1 cellular context compared by ENCODE assay signal in the genomic region with DNA sequence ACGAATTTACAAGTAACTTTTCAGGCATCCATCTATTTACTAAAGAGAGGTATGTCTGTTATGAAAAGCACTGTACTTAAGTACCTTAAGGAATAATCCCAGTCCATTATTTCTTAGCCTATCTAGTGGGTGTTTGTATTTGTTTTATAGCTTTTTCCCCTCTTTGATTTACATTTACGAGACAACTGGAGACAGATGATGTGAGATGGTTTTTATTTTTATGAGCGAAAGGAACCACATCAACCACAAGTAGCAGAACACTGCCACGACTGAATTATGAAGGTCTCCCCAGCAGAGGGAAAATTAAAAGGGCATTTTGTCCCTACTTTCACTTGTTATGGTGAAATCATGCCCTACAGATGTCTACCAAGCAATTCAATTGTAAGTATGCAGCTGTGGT.
TF ChIP-seq lines count a peak whose summit lies in the region.

No MANE protein-coding gene starts in this region.

TF ChIP-seq in HEK293, 187 proteins besides CTCF, POLR2A, EP300 and RAD21 (continued from another document and continues in another):
- TF ChIP-seq, protein P1, sequence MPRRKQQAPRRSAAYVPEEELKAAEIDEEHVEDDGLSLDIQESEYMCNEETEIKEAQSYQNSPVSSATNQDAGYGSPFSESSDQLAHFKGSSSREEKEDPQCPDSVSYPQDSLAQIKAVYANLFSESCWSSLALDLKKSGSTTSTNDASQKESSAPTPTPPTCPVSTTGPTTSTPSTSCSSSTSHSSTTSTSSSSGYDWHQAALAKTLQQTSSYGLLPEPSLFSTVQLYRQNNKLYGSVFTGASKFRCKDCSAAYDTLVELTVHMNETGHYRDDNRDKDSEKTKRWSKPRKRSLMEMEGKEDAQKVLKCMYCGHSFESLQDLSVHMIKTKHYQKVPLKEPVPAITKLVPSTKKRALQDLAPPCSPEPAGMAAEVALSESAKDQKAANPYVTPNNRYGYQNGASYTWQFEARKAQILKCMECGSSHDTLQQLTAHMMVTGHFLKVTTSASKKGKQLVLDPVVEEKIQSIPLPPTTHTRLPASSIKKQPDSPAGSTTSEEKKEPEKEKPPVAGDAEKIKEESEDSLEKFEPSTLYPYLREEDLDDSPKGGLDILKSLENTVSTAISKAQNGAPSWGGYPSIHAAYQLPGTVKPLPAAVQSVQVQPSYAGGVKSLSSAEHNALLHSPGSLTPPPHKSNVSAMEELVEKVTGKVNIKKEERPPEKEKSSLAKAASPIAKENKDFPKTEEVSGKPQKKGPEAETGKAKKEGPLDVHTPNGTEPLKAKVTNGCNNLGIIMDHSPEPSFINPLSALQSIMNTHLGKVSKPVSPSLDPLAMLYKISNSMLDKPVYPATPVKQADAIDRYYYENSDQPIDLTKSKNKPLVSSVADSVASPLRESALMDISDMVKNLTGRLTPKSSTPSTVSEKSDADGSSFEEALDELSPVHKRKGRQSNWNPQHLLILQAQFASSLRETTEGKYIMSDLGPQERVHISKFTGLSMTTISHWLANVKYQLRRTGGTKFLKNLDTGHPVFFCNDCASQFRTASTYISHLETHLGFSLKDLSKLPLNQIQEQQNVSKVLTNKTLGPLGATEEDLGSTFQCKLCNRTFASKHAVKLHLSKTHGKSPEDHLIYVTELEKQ (tag by site-specific recombination; IDR thresholded peaks at IDR 0.05; ENCODE audit: borderline replicate concordance): peak; percentile 85
- TF ChIP-seq ZBTB26 (tag by site-specific recombination; optimal IDR thresholded peaks at IDR 0.05) (no peak), ZNF214 (tag by site-specific recombination; IDR thresholded peaks at IDR 0.05; ENCODE audit: borderline replicate concordance) (no peak), HOXA7 (CRISPR knock-in tag; IDR thresholded peaks at IDR 0.05; ENCODE audit: borderline replicate concordance) (no peak), IKZF3 (tag by site-specific recombination; IDR thresholded peaks at IDR 0.05) (peak; percentile 95), ZSCAN30 (tag by site-specific recombination; IDR thresholded peaks at IDR 0.05) (peak; percentile 89), ZNF138 (tag by site-specific recombination; IDR thresholded peaks at IDR 0.05; ENCODE audit: borderline replicate concordance) (no peak), GLI4 (tag by site-specific recombination; IDR thresholded peaks at IDR 0.05) (no peak), OVOL3 (tag by site-specific recombination; IDR thresholded peaks at IDR 0.05) (peak; percentile 91; the same call in 1 of the 2 replicates), TRIM28 (IDR thresholded peaks at IDR 0.05; ENCODE audit: borderline replicate concordance, low read length) (no peak), ZNF292 (tag by site-specific recombination; IDR thresholded peaks at IDR 0.05; ENCODE audit: borderline replicate concordance, low read depth) (no peak), KLF16 (tag by site-specific recombination; IDR thresholded peaks at IDR 0.05) (peak; percentile 70), ZSCAN5A (tag by site-specific recombination; IDR thresholded peaks at IDR 0.05) (no peak), ZBTB17 (tag by site-specific recombination; IDR thresholded peaks at IDR 0.05) (peak; percentile 44; the same call in 1 of the 2 replicates), ZNF610 (tag by site-specific recombination; IDR thresholded peaks at IDR 0.05; ENCODE audit: borderline replicate concordance) (peak; percentile 81; the same call in 1 of the 2 replicates), ZSCAN16 (tag by site-specific recombination; IDR thresholded peaks at IDR 0.05) (no peak), ZNF777 (tag by site-specific recombination; IDR thresholded peaks at IDR 0.05; ENCODE audit: borderline replicate concordance) (no peak), ZNF121 (tag by site-specific recombination; IDR thresholded peaks at IDR 0.05) (no peak), ZNF274 (IDR thresholded peaks at IDR 0.05; ENCODE audit: low read length) (no peak), ZNF274 (tag by site-specific recombination; IDR thresholded peaks at IDR 0.05; ENCODE audit: borderline replicate concordance) (no peak), ZSCAN23 (tag by site-specific recombination; IDR thresholded peaks at IDR 0.05) (no peak), ZNF18 (tag by site-specific recombination; IDR thresholded peaks at IDR 0.05) (peak; percentile 85), PBX3 (CRISPR knock-in tag; IDR thresholded peaks at IDR 0.05) (no peak), ZIC2 (tag by site-specific recombination; IDR thresholded peaks at IDR 0.05) (no peak), ZNF544 (tag by site-specific recombination; IDR thresholded peaks at IDR 0.05) (no peak), ZNF837 (tag by site-specific recombination; IDR thresholded peaks at IDR 0.05) (no peak), ZNF366 (tag by site-specific recombination; conservative IDR thresholded peaks at IDR 0.05) (peak; percentile 83), INSM2 (tag by site-specific recombination; IDR thresholded peaks at IDR 0.05) (no peak), ZNF654 (tag by site-specific recombination; IDR thresholded peaks at IDR 0.05; ENCODE audit: low read depth) (no peak), ZNF660 (tag by site-specific recombination; IDR thresholded peaks at IDR 0.05) (no peak), GFI1B (tag by site-specific recombination; IDR thresholded peaks at IDR 0.05) (peak; percentile 93), ZNF621 (tag by site-specific recombination; IDR thresholded peaks at IDR 0.05) (no peak), PRDM4 (tag by site-specific recombination; IDR thresholded peaks at IDR 0.05) (peak; percentile 96), ZNF341 (tag by site-specific recombination; IDR thresholded peaks at IDR 0.05; ENCODE audit: low read depth) (no peak), ZNF596 (tag by site-specific recombination; IDR thresholded peaks at IDR 0.05) (no peak), ZNF211 (tag by site-specific recombination; IDR thresholded peaks at IDR 0.05; ENCODE audit: low read depth) (no peak), ZNF561 (tag by site-specific recombination; IDR thresholded peaks at IDR 0.05; ENCODE audit: borderline replicate concordance) (peak; percentile 79), ZFP37 (tag by site-specific recombination; IDR thresholded peaks at IDR 0.05) (no peak), ZNF362 (tag by site-specific recombination; IDR thresholded peaks at IDR 0.05) (no peak), ZNF670 (tag by site-specific recombination; IDR thresholded peaks at IDR 0.05; ENCODE audit: low read depth) (no peak), ZBTB48 (tag by site-specific recombination; IDR thresholded peaks at IDR 0.05) (no peak), OSR2 (tag by site-specific recombination; IDR thresholded peaks at IDR 0.05) (peak; percentile 99), ZNF423 (tag by site-specific recombination; IDR thresholded peaks at IDR 0.05) (no peak), PRDM6 (tag by site-specific recombination; IDR thresholded peaks at IDR 0.05) (peak; percentile 98)
- TF ChIP-seq, protein P2, sequence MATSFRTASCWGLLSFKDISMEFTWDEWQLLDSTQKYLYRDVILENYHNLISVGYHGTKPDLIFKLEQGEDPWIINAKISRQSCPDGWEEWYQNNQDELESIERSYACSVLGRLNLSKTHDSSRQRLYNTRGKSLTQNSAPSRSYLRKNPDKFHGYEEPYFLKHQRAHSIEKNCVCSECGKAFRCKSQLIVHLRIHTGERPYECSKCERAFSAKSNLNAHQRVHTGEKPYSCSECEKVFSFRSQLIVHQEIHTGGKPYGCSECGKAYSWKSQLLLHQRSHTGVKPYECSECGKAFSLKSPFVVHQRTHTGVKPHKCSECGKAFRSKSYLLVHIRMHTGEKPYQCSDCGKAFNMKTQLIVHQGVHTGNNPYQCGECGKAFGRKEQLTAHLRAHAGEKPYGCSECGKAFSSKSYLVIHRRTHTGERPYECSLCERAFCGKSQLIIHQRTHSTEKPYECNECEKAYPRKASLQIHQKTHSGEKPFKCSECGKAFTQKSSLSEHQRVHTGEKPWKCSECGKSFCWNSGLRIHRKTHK (tag by site-specific recombination; IDR thresholded peaks at IDR 0.05): no peak
